30 cellular contexts compared by ENCODE assay signal in genomic region chr3:139377378-139377777, GRCh38.
"Had no signal": no experiment of that assay in that cellular context is flagged by ENCODE, and none has a peak within 500 bp of the region (broad histone marks: within the 10 kb centered on the region; RNA-seq: fewer than 3 reads in every experiment).

No MANE protein-coding gene starts in this region.

- H3K27ac Mint-ChIP-seq: T-helper 1 cell treated with Interleukin-12 subunit alpha and Interleukin-12 subunit beta and Interleukin-4 antibody, amounts not matched to agents 30 μg/mL and 1 μg/mL, for 36 hours; WTC11 had no signal

- H3K9me3 ChIP-seq: colonic mucosa, MG63, Peyer's patch, SJSA1 had no signal

- H3K27me3 ChIP-seq: brain microvascular endothelial cell, cardiac muscle cell, colonic mucosa, MG63, Peyer's patch, SJSA1 had no signal

- H3K9me3 Mint-ChIP-seq: T-helper 1 cell treated with Interleukin-12 subunit alpha and Interleukin-12 subunit beta and Interleukin-4 antibody, amounts not matched to agents 30 μg/mL and 1 μg/mL, for 36 hours; WTC11 had no signal

- H3K4me3 Mint-ChIP-seq: T-helper 1 cell treated with Interleukin-12 subunit alpha and Interleukin-12 subunit beta and Interleukin-4 antibody, amounts not matched to agents 30 μg/mL and 1 μg/mL, for 36 hours; WTC11 had no signal

- DNase-seq: activated CD4-positive, alpha-beta T cell treated with anti-CD3 and anti-CD28 coated beads for 48 hours; activated CD4-positive, alpha-beta T cell treated with anti-CD3 and anti-CD28 coated beads, Interleukin-2, amount 50 U/mL, for 4 hours; activated CD4-positive, CD25-positive, alpha-beta regulatory T cell treated with anti-CD3 and anti-CD28 coated beads, Interleukin-2, amount 50 U/mL, for 72 hours; activated gamma-delta T cell; activated naive CD4-positive, alpha-beta T cell treated with anti-CD3 and anti-CD28 coated beads, Interleukin-2, amount 50 U/mL, for 16 hours; activated T-cell treated with anti-CD3 and anti-CD28 coated beads for 4 hours; brain microvascular endothelial cell; cerebellar nuclear complex; colonic mucosa; MG63; MV-4-11; NCI-H1092 treated with DMSO at 0.1 percent for 48 hours; NCI-H1417 treated with DMSO at 0.1 percent for 48 hours; NCI-H1694; NCI-H2029; NCI-H2107; NCI-H2171 treated with DMSO at 0.1 percent for 48 hours; NCI-H226; NCI-H526 treated with DMSO at 0.1 percent for 48 hours; NCI-H82; Peyer's patch; SHP77; SW 1271; T-helper 9 cell had no signal

- H3K4me1 ChIP-seq: colonic mucosa, Peyer's patch, SJSA1 had no signal

- H3K27ac ChIP-seq: brain microvascular endothelial cell, cardiac muscle cell, colonic mucosa, Peyer's patch, RWPE1, SJSA1 had no signal

- H3K4me3 ChIP-seq: cardiac muscle cell, colonic mucosa, MG63, Peyer's patch, SJSA1 had no signal

- H3K4me1 Mint-ChIP-seq: WTC11 had no signal

- ATAC-seq: SK-N-SH treated with all-trans-retinoic acid at 6 μM for 48 hours, WTC11 had no signal
